ENCODE assay signal across 8 cellular contexts in genomic region chr21:36321325-36322082, GRCh38. TPM values are rescaled to one million over a fixed set of nuclear protein-coding genes. Genes with fewer than 3 reads are reported as not detected.
DNase-seq lines count a peak whose midpoint lies in the region; ATAC-seq and TF ChIP-seq lines count a peak whose summit lies in the region.

No MANE protein-coding gene starts in this region.

- 16 to 24% methylated on average over 8 of the region's 8 CpGs for WGBS in heart right ventricle, 2 donors
- 9% methylated on average over 8 of the region's 8 CpGs for WGBS in hepatocyte (ENCODE audit: low lambda C conversion rate, missing lambda C conversion rate)

- intact Hi-C loops in heart right ventricle (cut with DNase I) (loop anchor here in 8 of 10 donors (5.0 to 10.0 kb wide), 7 partner anchors 59 to 184 kb away; partner anchors contain the start of genes DOP1B (in 2 of the 8), CBR3 (in 1 of the 8) and CHAF1B (in 1 of the 8)), Right ventricle myocardium superior (cut with DNase I) (loop anchor here (10.0 kb wide), 1 partner anchor 177 kb away; no protein-coding TSS in a partner anchor)

- H3K27ac Mint-ChIP-seq in activated naive CD4-positive, alpha-beta T cell treated with anti-CD3 and anti-CD28 coated beads, Interleukin-2, amount 10 ng/mL, durations not matched to agents 7 days and 5 days, result peak overlapping the region; percentile 99

- DNase-seq in heart right ventricle (peak in 1 of 2 donors; percentile 10), Right ventricle myocardium superior (no peak), NCI-H2227 (lab: John Stamatoyannopoulos, UW; ENCODE audit: unreplicated experiment) (peak; percentile 66), hepatocyte (ENCODE audit: low spot score) (peak; percentile 13), retinal pigment epithelial cell (ENCODE audit: low read depth) (peak; percentile 1)
- DNase-seq in activated naive CD4-positive, alpha-beta T cell treated with anti-CD3 and anti-CD28 coated beads, Interleukin-2, amount 10 ng/mL, durations not matched to agents 7 days and 5 days, result peak; percentile 38
- no peak for DNase-seq in activated CD4-positive, CD25-positive, alpha-beta regulatory T cell treated with anti-CD3 and anti-CD28 coated beads, Interleukin-2, amount 50 U/mL, for 72 hours

- peaks cover 59% of the 10 kb centered on the region for H3K79me2 ChIP-seq in hepatocyte

- H3K9me3 ChIP-seq in heart right ventricle (no peaks in the 10 kb centered on the region), hepatocyte (ENCODE audit: low read depth) (no peaks in the 10 kb centered on the region)

- peak overlapping the region; percentile 92 to 99 (median 98) for H3K27ac ChIP-seq in heart right ventricle
- H3K27ac ChIP-seq in hepatocyte, result peak overlapping the region; percentile 95

- peaks cover 37% of the 10 kb centered on the region for H3K4me1 Mint-ChIP-seq in activated naive CD4-positive, alpha-beta T cell treated with anti-CD3 and anti-CD28 coated beads, Interleukin-2, amount 10 ng/mL, durations not matched to agents 7 days and 5 days

- peaks cover 51% of the 10 kb centered on the region for H4K20me1 ChIP-seq in hepatocyte (ENCODE audit: insufficient read depth, poor library complexity, severe bottlenecking)

- H3K4me3 ChIP-seq in heart right ventricle, result peak overlapping the region; percentile 40 to 96 (median 82)
- H3K4me3 ChIP-seq in hepatocyte, result peak overlapping the region; percentile 59
- H3K4me3 ChIP-seq in retinal pigment epithelial cell (ENCODE audit: low read length), result peak overlapping the region; percentile 64

- H3K27me3 ChIP-seq in heart right ventricle (no peaks in the 10 kb centered on the region), hepatocyte (no peaks in the 10 kb centered on the region)

- no peaks in the 10 kb centered on the region for H3K9me2 ChIP-seq in hepatocyte (replicated peaks; ENCODE audit: insufficient read depth)

- CTCF ChIA-PET in activated naive CD4-positive, alpha-beta T cell treated with anti-CD3 and anti-CD28 coated beads, Interleukin-2, amount 10 ng/mL, durations not matched to agents 7 days and 5 days (lab: Charles Lee), result interaction anchor here (1.1 to 3.6 kb wide), 8 partner anchors 10 to 168 kb away, joined by 3 to 17 read pairs (median 4); no protein-coding TSS in a partner anchor

- no peak for TF ChIP-seq CTCF in heart right ventricle (IDR thresholded peaks at IDR 0.05)
- no peak for TF ChIP-seq CTCF in hepatocyte (IDR thresholded peaks at IDR 0.05; ENCODE audit: poor library complexity)
- TF ChIP-seq CTCF in retinal pigment epithelial cell (conservative IDR thresholded peaks at IDR 0.05; ENCODE audit: low read depth, low read length), result no peak

- no peaks in the 10 kb centered on the region for H3K9me3 Mint-ChIP-seq in activated naive CD4-positive, alpha-beta T cell treated with anti-CD3 and anti-CD28 coated beads, Interleukin-2, amount 10 ng/mL, durations not matched to agents 7 days and 5 days

- H3K4me1 ChIP-seq in heart right ventricle, result peaks cover 3 to 59% (median 48%) of the 10 kb centered on the region in 9 donors
- peaks cover 26% of the 10 kb centered on the region for H3K4me1 ChIP-seq in hepatocyte (ENCODE audit: insufficient read depth)

- peak overlapping the region; percentile 48 for H2AFZ ChIP-seq in hepatocyte

- peak overlapping the region; percentile 82 for H3K4me2 ChIP-seq in hepatocyte

- peaks cover 34% of the 10 kb centered on the region for H3K36me3 Mint-ChIP-seq in activated naive CD4-positive, alpha-beta T cell treated with anti-CD3 and anti-CD28 coated beads, Interleukin-2, amount 10 ng/mL, durations not matched to agents 7 days and 5 days

- no peak for ATAC-seq in heart right ventricle
- no peak for ATAC-seq in Right ventricle myocardium superior (ENCODE audit: poor library complexity)
- ATAC-seq in HG03097 (IDR thresholded peaks at IDR 0.05; ENCODE audit: low FRiP score, unreplicated experiment), result no peak

- peak overlapping the region; percentile 94 for H3K4me3 Mint-ChIP-seq in activated naive CD4-positive, alpha-beta T cell treated with anti-CD3 and anti-CD28 coated beads, Interleukin-2, amount 10 ng/mL, durations not matched to agents 7 days and 5 days

- H3K36me3 ChIP-seq in heart right ventricle, result peaks cover 0 to 24% (median 0%) of the 10 kb centered on the region in 9 donors
- no peaks in the 10 kb centered on the region for H3K36me3 ChIP-seq in hepatocyte (replicated peaks; ENCODE audit: insufficient read depth, low read depth)

- H3K27me3 Mint-ChIP-seq in activated naive CD4-positive, alpha-beta T cell treated with anti-CD3 and anti-CD28 coated beads, Interleukin-2, amount 10 ng/mL, durations not matched to agents 7 days and 5 days, result peaks cover 6% of the 10 kb centered on the region

RNA-seq across cellular contexts. Expression of gene MORC3, which starts 1.5 kb away (rescaled TPM):
- 10 to 100 TPM; 14.6 to 21.2 (median 16.7) TPM for total RNA-seq in heart right ventricle
- 10 to 100 TPM in 1 of 2 donors, 1 to 10 TPM in 1; 5.5 to 15.0 TPM for polyA plus RNA-seq in heart right ventricle
- 18.9 TPM for total RNA-seq in Right ventricle myocardium superior
- total RNA-seq in hepatocyte, result 32.7 and 33.3 TPM in 2 replicates
- 10.8 and 12.3 TPM in 2 replicates for polyA plus RNA-seq in hepatocyte

Comparison
In these comparisons a context has a peak if more than half of its experiments do, and no peak if none do; other contexts are left out.
1. DNase-seq: peak in NCI-H2227 (single experiment), activated naive CD4-positive, alpha-beta T cell treated with anti-CD3 and anti-CD28 coated beads, Interleukin-2, amount 10 ng/mL, durations not matched to agents 7 days and 5 days (single experiment), hepatocyte (single experiment) and retinal pigment epithelial cell (single experiment); none in Right ventricle myocardium superior (single experiment) and activated CD4-positive, CD25-positive, alpha-beta regulatory T cell treated with anti-CD3 and anti-CD28 coated beads, Interleukin-2, amount 50 U/mL, for 72 hours (single experiment).
2. Peak in every context shown above with its lines, with median percentiles within 50 percentile points of each other: H3K4me3 ChIP-seq.